Comparison of ENCODE assay signal across 13 cellular contexts in the genomic region with DNA sequence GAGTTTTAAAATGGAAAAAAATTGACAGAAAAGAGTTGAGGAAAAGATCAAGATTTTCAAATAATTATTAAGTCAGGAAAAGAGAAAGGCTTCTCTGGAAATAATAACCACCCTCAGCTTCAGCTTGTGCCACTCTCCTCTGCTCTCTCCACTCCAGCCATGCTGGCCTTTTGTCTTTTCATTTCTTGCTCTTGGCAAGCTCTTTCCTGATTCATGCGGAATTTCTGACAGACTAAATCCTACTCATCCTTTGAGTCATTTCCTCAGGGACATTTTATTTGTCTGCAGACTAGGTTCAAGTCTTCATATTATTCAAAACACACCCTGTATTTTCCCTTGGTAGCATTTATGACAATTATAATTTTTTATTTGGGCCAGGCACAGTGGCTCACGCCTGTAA. TPM values are rescaled to one million over a fixed set of nuclear protein-coding genes. Genes with fewer than 3 reads are reported as not detected.
DNase-seq lines count a peak whose midpoint lies in the region; ATAC-seq and TF ChIP-seq lines count a peak whose summit lies in the region.
"Had no signal": no experiment of that assay in that cellular context is flagged by ENCODE, and none has a peak within 500 bp of the region (broad histone marks: within the 10 kb centered on the region; RNA-seq: fewer than 3 reads in every experiment).

No MANE protein-coding gene starts in this region.

- no peak overlapping the region for H3K27ac Mint-ChIP-seq in naive thymus-derived CD4-positive, alpha-beta T cell
- H3K27ac Mint-ChIP-seq: T-helper 2 cell treated with Interferon-gamma antibody and Interleukin-4, amounts not matched to agents 5 μg/mL and 100 μg/mL, for 36 hours had no signal

- H3K27ac ChIP-seq in naive thymus-derived CD4-positive, alpha-beta T cell (ENCODE audit: low read depth, low read length) = no peak overlapping the region
- H3K27ac ChIP-seq: BLaER1 treated with 17β-estradiol and CSF1 and Interleukin-3, amounts not matched to agents 10 nM and 100 nM had no signal

- peaks cover 3 to 38% (median 19%) of the 10 kb centered on the region in 11 donors for H3K9me3 Mint-ChIP-seq in naive thymus-derived CD4-positive, alpha-beta T cell

- DNase-seq in ACHN = peak; percentile 38
- DNase-seq in M059J (ENCODE audit: low read depth) = peak; percentile 96
- peak; percentile 87 to 99 for DNase-seq in cardiac fibroblast (ENCODE audit: low read depth in 2 of 2)
- peak; percentile 96 for DNase-seq in lung microvascular endothelial cell (ENCODE audit: low read depth in 2 of 2)
- no peak for DNase-seq in activated CD8-positive, alpha-beta memory T cell treated with anti-CD3 and anti-CD28 coated beads, Interleukin-2, amount 50 U/mL, for 48 hours
- DNase-seq in naive thymus-derived CD4-positive, alpha-beta T cell = no peak
- DNase-seq in NCI-H2196 (lab: John Stamatoyannopoulos, UW; ENCODE audit: unreplicated experiment) = no peak
- DNase-seq: KBM-7, NCI-H526 treated with DMSO at 0.1 percent for 48 hours had no signal

- no peaks in the 10 kb centered on the region for H3K4me1 ChIP-seq in naive thymus-derived CD4-positive, alpha-beta T cell (ENCODE audit: control insufficient read depth in 2 of 2, insufficient read depth in 2 of 2, low read length in 2 of 2)
- H3K4me1 ChIP-seq: BLaER1 treated with 17β-estradiol and CSF1 and Interleukin-3, amounts not matched to agents 10 nM and 100 nM had no signal

- H3K9me3 ChIP-seq in naive thymus-derived CD4-positive, alpha-beta T cell (ENCODE audit: control insufficient read depth in 2 of 3, low read length in 3 of 3) = peaks cover 0 to 6% (median 0%) of the 10 kb centered on the region in 3 experiments

- CTCF ChIA-PET in naive thymus-derived CD4-positive, alpha-beta T cell (lab: Charles Lee) = no interaction called here

- peaks cover 0 to 15% (median 2%) of the 10 kb centered on the region in 5 donors for H3K36me3 Mint-ChIP-seq in naive thymus-derived CD4-positive, alpha-beta T cell

- no peaks in the 10 kb centered on the region for H3K36me3 ChIP-seq in naive thymus-derived CD4-positive, alpha-beta T cell (ENCODE audit: control insufficient read depth in 2 of 3, insufficient read depth in 3 of 3, low read length in 3 of 3)
- H3K36me3 ChIP-seq: BLaER1 treated with 17β-estradiol and CSF1 and Interleukin-3, amounts not matched to agents 10 nM and 100 nM had no signal

- TF ChIP-seq CTCF in cardiac fibroblast (IDR thresholded peaks at IDR 0.05; ENCODE audit: low read depth, low read length) = no peak

- POLR2A ChIA-PET in naive thymus-derived CD4-positive, alpha-beta T cell (lab: Charles Lee) = no interaction called here

- no peak for ATAC-seq in naive thymus-derived CD4-positive, alpha-beta T cell
- no peak for ATAC-seq in HG02642 (IDR thresholded peaks at IDR 0.05; ENCODE audit: poor library complexity, unreplicated experiment)

- H3K4me3 ChIP-seq in cardiac fibroblast (replicated peaks in 1 of 2; ENCODE audit: low read depth in 2 of 2, low read length in 2 of 2) = no peak overlapping the region
- H3K4me3 ChIP-seq in naive thymus-derived CD4-positive, alpha-beta T cell (ENCODE audit: low read length) = no peak overlapping the region
- H3K4me3 ChIP-seq: BLaER1 treated with 17β-estradiol and CSF1 and Interleukin-3, amounts not matched to agents 10 nM and 100 nM had no signal

- intact Hi-C loops in naive thymus-derived CD4-positive, alpha-beta T cell (cut with micrococcal nuclease) = no loop called here

- no peak overlapping the region for H3K4me3 Mint-ChIP-seq in naive thymus-derived CD4-positive, alpha-beta T cell
- H3K4me3 Mint-ChIP-seq: neural crest cell; T-helper 2 cell treated with Interferon-gamma antibody and Interleukin-4, amounts not matched to agents 5 μg/mL and 100 μg/mL, for 36 hours had no signal

- in situ Hi-C loops in ACHN (cut with HindIII; ENCODE audit: low pct_ligation_motif_present, low pct_unique_long_range_greater_than_20kb, low sequenced_read_pairs) = no loop called here

- peaks cover 0 to 3% of the 10 kb centered on the region in 2 donors for H3K27me3 ChIP-seq in naive thymus-derived CD4-positive, alpha-beta T cell (ENCODE audit: control insufficient read depth in 2 of 2, insufficient read depth in 2 of 2, low read length in 2 of 2)
- H3K27me3 ChIP-seq: BLaER1 treated with 17β-estradiol and CSF1 and Interleukin-3, amounts not matched to agents 10 nM and 100 nM had no signal

- H3K4me1 Mint-ChIP-seq in naive thymus-derived CD4-positive, alpha-beta T cell = peaks cover 0 to 6% (median 0%) of the 10 kb centered on the region in 7 donors
- H3K4me1 Mint-ChIP-seq: neural crest cell had no signal

- peaks cover 0 to 22% (median 6%) of the 10 kb centered on the region in 5 donors for H3K27me3 Mint-ChIP-seq in naive thymus-derived CD4-positive, alpha-beta T cell

RNA-seq across cellular contexts. Expression of a gene that starts 7.7 kb away (rescaled TPM):
- total RNA-seq in M059J (2014; rRNA removed; shearing (Covaris generic)) = 4.2 and 5.4 TPM in 2 replicates
- 36.3 and 52.3 TPM in 2 replicates for total RNA-seq in lung microvascular endothelial cell
- total RNA-seq in naive thymus-derived CD4-positive, alpha-beta T cell = not detected
- polyA plus RNA-seq in naive thymus-derived CD4-positive, alpha-beta T cell = not detected
- total RNA-seq: neural crest cell had no signal

Comparison
In these comparisons a context has a peak if more than half of its experiments do, and no peak if none do; other contexts are left out.
1. DNase-seq: peak in ACHN (single experiment), M059J (single experiment), cardiac fibroblast (2 of 2) and lung microvascular endothelial cell (2 of 2); none in activated CD8-positive, alpha-beta memory T cell treated with anti-CD3 and anti-CD28 coated beads, Interleukin-2, amount 50 U/mL, for 48 hours (single experiment), naive thymus-derived CD4-positive, alpha-beta T cell (0 of 9) and NCI-H2196 (single experiment).